ENCODE assay signal across 19 cellular contexts in the genomic region with DNA sequence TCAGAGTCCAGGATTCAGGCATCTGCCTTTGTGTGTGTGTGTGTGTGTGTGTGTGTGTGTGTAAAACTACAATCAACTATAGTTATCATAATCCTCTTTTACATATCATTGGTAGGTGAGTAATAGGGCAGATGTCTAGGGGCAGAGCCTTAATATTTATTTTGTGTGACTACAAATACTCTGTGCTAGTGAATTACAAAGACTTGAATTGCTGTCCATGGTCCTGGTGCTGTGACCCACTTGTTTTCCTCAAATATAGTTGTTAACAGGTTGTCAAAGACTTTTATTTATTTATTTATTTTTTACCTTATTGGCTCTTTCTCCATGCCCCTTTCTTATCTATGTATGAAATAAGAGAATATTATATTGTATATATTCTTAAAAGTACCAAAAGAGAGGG.
DNase-seq lines count a peak whose midpoint lies in the region; TF ChIP-seq lines count a peak whose summit lies in the region.
"Had no signal": no experiment of that assay in that cellular context is flagged by ENCODE, and none has a peak within 500 bp of the region (broad histone marks: within the 10 kb centered on the region; RNA-seq: fewer than 3 reads in every experiment).

No MANE protein-coding gene starts in this region.

- no peaks in the 10 kb centered on the region for H3K27me3 Mint-ChIP-seq in nephron progenitor cell (ENCODE audit: low read depth, poor library complexity)

- H3K9me3 ChIP-seq in SJCRH30 (replicated peaks), result no peaks in the 10 kb centered on the region
- H3K9me3 ChIP-seq: BLaER1, heart right ventricle, pancreas, thyroid gland had no signal

- no peak overlapping the region for H3K4me3 Mint-ChIP-seq in nephron progenitor cell
- H3K4me3 Mint-ChIP-seq: HFFc6 had no signal

- H3K27me3 ChIP-seq in SJCRH30, result no peaks in the 10 kb centered on the region
- H3K27me3 ChIP-seq: BLaER1, heart right ventricle, thyroid gland had no signal

- no peaks in the 10 kb centered on the region for H3K4me1 Mint-ChIP-seq in nephron progenitor cell

- H3K4me1 ChIP-seq in SJCRH30, result no peaks in the 10 kb centered on the region
- H3K4me1 ChIP-seq: BLaER1, heart right ventricle, pancreas, thyroid gland had no signal

- H3K27ac Mint-ChIP-seq in nephron progenitor cell, result no peak overlapping the region
- H3K27ac Mint-ChIP-seq: HFFc6 had no signal

- no peaks in the 10 kb centered on the region for H3K9me3 Mint-ChIP-seq in nephron progenitor cell

- H3K36me3 Mint-ChIP-seq in nephron progenitor cell (ENCODE audit: low read depth), result no peaks in the 10 kb centered on the region

- H3K27ac ChIP-seq in SJCRH30, result no peak overlapping the region
- H3K27ac ChIP-seq: BLaER1, heart right ventricle, pancreas, skin epidermis, thyroid gland had no signal

- DNase-seq in H4 (ENCODE audit: low spot score) (peak; percentile 8), SJCRH30 (peak; percentile 6 to 22), fibroblast of mammary gland (ENCODE audit: low read depth) (peak; percentile 18), nephron progenitor cell (peak; percentile 20), NCI-H526 (lab: John Stamatoyannopoulos, UW) (no peak), NCI-H2171 treated with DMSO at 0.1 percent for 48 hours (lab: John Stamatoyannopoulos, UW) (no peak), DMS153 treated with DMSO at 0.1 percent for 48 hours (lab: John Stamatoyannopoulos, UW; ENCODE audit: unreplicated experiment) (no peak)
- DNase-seq in activated naive CD4-positive, alpha-beta T cell treated with Interleukin-2 at 50 U/mL for 16 hours, result no peak
- DNase-seq: anterior cingulate cortex, cortex of kidney, heart right ventricle, HFFc6, left cardiac atrium, NCI-H1092 treated with DMSO at 0.1 percent for 48 hours, pancreas, T-helper 2 cell, thyroid gland had no signal

- H3K4me3 ChIP-seq in SJCRH30 (no peak overlapping the region), fibroblast of mammary gland (ENCODE audit: control insufficient read depth, low read depth, low read length) (no peak overlapping the region)
- H3K4me3 ChIP-seq: BLaER1, heart right ventricle, pancreas, skin epidermis, thyroid gland had no signal

- no peak for TF ChIP-seq CTCF in fibroblast of mammary gland (conservative IDR thresholded peaks at IDR 0.05; ENCODE audit: control insufficient read depth, insufficient read depth, low read depth, low read length)
- no peak for TF ChIP-seq CTCF in nephron progenitor cell (IDR thresholded peaks at IDR 0.05)

- H3K36me3 ChIP-seq in SJCRH30, result no peaks in the 10 kb centered on the region
- H3K36me3 ChIP-seq: BLaER1, heart right ventricle, pancreas, thyroid gland had no signal

Comparison
In these comparisons a context has a peak if more than half of its experiments do, and no peak if none do; other contexts are left out.
1. DNase-seq: peak in H4 (single experiment), SJCRH30 (2 of 2), fibroblast of mammary gland (single experiment) and nephron progenitor cell (single experiment); none in activated naive CD4-positive, alpha-beta T cell treated with Interleukin-2 at 50 U/mL for 16 hours (single experiment), NCI-H526 (0 of 2), NCI-H2171 treated with DMSO at 0.1 percent for 48 hours (single experiment) and DMS153 treated with DMSO at 0.1 percent for 48 hours (single experiment).